In the genomic region with DNA sequence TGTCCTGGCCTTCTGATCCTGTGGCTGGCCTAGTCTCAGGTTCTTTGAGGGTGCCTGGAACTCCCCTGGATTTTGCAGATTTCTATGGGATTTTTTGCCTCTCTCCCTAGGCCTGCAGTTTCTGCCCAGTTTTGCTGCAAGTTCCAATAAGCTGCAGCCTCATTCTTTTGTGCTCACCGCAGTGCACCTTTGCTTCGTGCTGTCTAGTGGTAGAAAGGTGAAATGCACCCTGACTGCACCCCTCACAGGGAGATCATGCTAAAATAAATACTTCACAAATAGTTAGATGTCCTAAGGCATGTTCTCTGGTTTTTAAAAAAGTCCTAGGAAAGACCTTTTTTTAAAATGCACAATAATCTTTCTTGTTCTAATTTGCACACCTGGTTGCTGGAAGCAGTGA, we compare ENCODE assay signal across 12 cellular contexts.
DNase-seq lines count a peak whose midpoint lies in the region; ATAC-seq and FAIRE-seq lines count a peak whose summit lies in the region.
"Had no signal": no experiment of that assay in that cellular context is flagged by ENCODE, and none has a peak within 500 bp of the region (broad histone marks: within the 10 kb centered on the region; RNA-seq: fewer than 3 reads in every experiment).

No MANE protein-coding gene starts in this region.

- DNase-seq in ELR (ENCODE audit: low read depth), result peak; percentile 14
- peak; percentile 47 for DNase-seq in Karpas-422
- peak; percentile 7 to 29 for DNase-seq in T47D (ENCODE audit: low read depth in 1 of 2, low spot score in 1 of 2)
- DNase-seq in left kidney (ENCODE audit: low read depth, low spot score), result peak; percentile 54
- DNase-seq in activated gamma-delta T cell (lab: John Stamatoyannopoulos, UW), result no peak
- no peak for DNase-seq in GM19239 (ENCODE audit: insufficient read length, low spot score)
- DNase-seq in left colon, result no peak
- DNase-seq: CD4-positive, CD25-positive, alpha-beta regulatory T cell; naive thymus-derived CD4-positive, alpha-beta T cell; NCI-H1105 treated with DMSO at 0.1 percent for 48 hours; spleen had no signal

- no peak for FAIRE-seq in GM19239 (lab: Jason Lieb, UNC)

- no peaks in the 10 kb centered on the region for H4K20me1 ChIP-seq in Karpas-422 (ENCODE audit: insufficient read depth, low read depth, low read length)

- H3K27ac ChIP-seq in Karpas-422 (ENCODE audit: low read length), result no peak overlapping the region
- H3K27ac ChIP-seq: spleen had no signal

- no peak overlapping the region for H3K9ac ChIP-seq in Karpas-422 (ENCODE audit: low read length)

- ATAC-seq in HG03139 (IDR thresholded peaks at IDR 0.05; ENCODE audit: unreplicated experiment) (no peak), left colon (no peak)

- no peaks in the 10 kb centered on the region for H3K9me3 ChIP-seq in Karpas-422 (ENCODE audit: low read length)
- H3K9me3 ChIP-seq: spleen had no signal

- H3K4me1 ChIP-seq in Karpas-422 (ENCODE audit: low read length), result no peaks in the 10 kb centered on the region
- H3K4me1 ChIP-seq: spleen had no signal

- no peak overlapping the region for H3K4me3 ChIP-seq in Karpas-422 (ENCODE audit: low read length)
- H3K4me3 ChIP-seq: spleen had no signal

- in situ Hi-C loops in T47D (cut with HindIII; ENCODE audit: low pct_unique_long_range_greater_than_20kb, low sequenced_read_pairs), result no loop called here

- H2AFZ ChIP-seq in Karpas-422 (ENCODE audit: low read length), result no peak overlapping the region

- H3K27me3 ChIP-seq in Karpas-422 (ENCODE audit: low read length), result no peaks in the 10 kb centered on the region
- H3K27me3 ChIP-seq: spleen had no signal

- intact Hi-C loops in left colon (cut with DNase I, micrococcal nuclease), result no loop called here

- H3K79me2 ChIP-seq in Karpas-422 (ENCODE audit: low read length), result no peaks in the 10 kb centered on the region

- no peaks in the 10 kb centered on the region for H3K36me3 ChIP-seq in Karpas-422 (ENCODE audit: insufficient read depth, low read length)
- H3K36me3 ChIP-seq: spleen had no signal

- no peaks in the 10 kb centered on the region for H3K9me2 ChIP-seq in Karpas-422 (replicated peaks; ENCODE audit: insufficient read depth, low read length)

- no peak overlapping the region for H3K4me2 ChIP-seq in Karpas-422 (ENCODE audit: low read depth, low read length, poor library complexity, severe bottlenecking)

Comparison
In these comparisons a context has a peak if more than half of its experiments do, and no peak if none do; other contexts are left out.
1. DNase-seq: peak in ELR (single experiment), Karpas-422 (single experiment), T47D (2 of 2) and left kidney (single experiment); none in activated gamma-delta T cell (single experiment), GM19239 (single experiment) and left colon (0 of 2).